Comparison of ENCODE assay signal across 8 cellular contexts in the genomic region with DNA sequence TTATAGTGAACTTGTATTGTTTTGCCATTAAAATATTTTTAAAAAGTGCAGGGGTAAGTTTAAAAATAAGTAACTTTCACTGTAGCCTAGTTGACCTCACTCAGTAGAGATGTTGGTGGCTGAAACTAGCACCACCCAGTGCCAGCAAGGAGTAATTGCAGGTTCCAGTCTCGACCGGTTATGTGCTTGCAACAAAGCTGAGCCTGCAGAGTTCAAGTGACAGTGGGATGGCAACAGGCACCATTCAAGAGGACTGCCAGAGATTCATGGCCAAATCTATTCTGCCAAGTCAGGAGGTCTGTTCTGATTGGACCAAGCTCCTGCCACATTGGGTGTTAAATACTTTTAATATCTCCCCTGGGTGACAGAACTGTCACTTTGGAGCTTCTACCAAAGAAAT. TPM values are rescaled to one million over a fixed set of nuclear protein-coding genes. Genes with fewer than 3 reads are reported as not detected.
DNase-seq lines count a peak whose midpoint lies in the region; ATAC-seq and TF ChIP-seq lines count a peak whose summit lies in the region.

No MANE protein-coding gene starts in this region.

- peak; percentile 34 for TF ChIP-seq CTCF in GM20000 (IDR thresholded peaks at IDR 0.05; ENCODE audit: extremely low read depth, missing control alignments)
- peak; percentile 67 for TF ChIP-seq CTCF in fibroblast of villous mesenchyme (IDR thresholded peaks at IDR 0.05; ENCODE audit: insufficient read depth, low read depth, low read length)
- peak; percentile 18 to 41 (median 22) for TF ChIP-seq CTCF in transverse colon (IDR thresholded peaks at IDR 0.05)

- DNase-seq in GM20000 (ENCODE audit: low spot score) (peak; percentile 74), SKM-1 (lab: John Stamatoyannopoulos, UW; ENCODE audit: unreplicated experiment) (peak; percentile 31), fibroblast of villous mesenchyme (ENCODE audit: low read depth) (peak; percentile 44), transverse colon (no peak), Ammon's horn (ENCODE audit: low spot score) (no peak), NCI-H2196 (lab: John Stamatoyannopoulos, UW; ENCODE audit: unreplicated experiment) (no peak)

- no peaks in the 10 kb centered on the region for H3K27me3 ChIP-seq in BLaER1
- peaks cover 32% of the 10 kb centered on the region for H3K27me3 ChIP-seq in transverse colon

- no peak for ATAC-seq in HG03196 (IDR thresholded peaks at IDR 0.05; ENCODE audit: unreplicated experiment)

- no peak for TF ChIP-seq EP300 in transverse colon (IDR thresholded peaks at IDR 0.05; ENCODE audit: low read depth)

- WGBS in transverse colon (ENCODE audit: low coverage in 1 of 2), 2 donors, result 58% methylated on average over 2 of the region's 2 CpGs; no CpG with 5 or more reads in 1 of the 2 donors

- H3K36me3 ChIP-seq in BLaER1 (peaks cover 33% of the 10 kb centered on the region), transverse colon (no peaks in the 10 kb centered on the region)

- no peak overlapping the region for H3K4me3 ChIP-seq in BLaER1
- H3K4me3 ChIP-seq in fibroblast of villous mesenchyme (ENCODE audit: low read depth, low read length), result no peak overlapping the region
- H3K4me3 ChIP-seq in transverse colon, result no peak overlapping the region

- H3K27ac ChIP-seq in BLaER1 (no peak overlapping the region), transverse colon (no peak overlapping the region)

- peaks cover 57% of the 10 kb centered on the region for H4K20me1 ChIP-seq in BLaER1

- no peaks in the 10 kb centered on the region for H3K9me3 ChIP-seq in BLaER1
- no peaks in the 10 kb centered on the region for H3K9me3 ChIP-seq in transverse colon

- H3K4me2 ChIP-seq in BLaER1, result peak overlapping the region; percentile 94

- in situ Hi-C loops in transverse colon (cut with MboI; ENCODE audit: low pct_ligation_motif_present in 1 of 4, low pct_unique_long_range_greater_than_20kb in 1 of 4, low sequenced_read_pairs in 3 of 4), result no loop called here

- no peak overlapping the region for H3K9ac ChIP-seq in BLaER1

- intact Hi-C loops in transverse colon (cut with DNase I; ENCODE audit: low total_unique reads), result loop anchor here (2.0 kb wide), 1 partner anchor 48 kb away; no protein-coding TSS in a partner anchor

- TF ChIP-seq POLR2A in transverse colon (IDR thresholded peaks at IDR 0.05), result no peak

- H3K4me1 ChIP-seq in BLaER1, result peaks cover 38% of the 10 kb centered on the region
- H3K4me1 ChIP-seq in transverse colon, result peaks cover 0 to 24% (median 18%) of the 10 kb centered on the region in 4 donors

RNA-seq across cellular contexts. Expression of a gene that starts 2.7 kb away (rescaled TPM):
- total RNA-seq in fibroblast of villous mesenchyme, result 16.4 and 17.4 TPM in 2 replicates
- total RNA-seq in transverse colon, result 1 to 10 TPM in 3 of 4 donors, under 1 TPM in 1; 0.95 to 4.8 (median 1.7) TPM

Comparison
In these comparisons a context has a peak if more than half of its experiments do, and no peak if none do; other contexts are left out.
1. DNase-seq: peak in GM20000 (single experiment), SKM-1 (single experiment) and fibroblast of villous mesenchyme (single experiment); none in transverse colon (single experiment), Ammon's horn (single experiment) and NCI-H2196 (single experiment).
2. Peak in every context shown above with its lines, with median percentiles within 50 percentile points of each other: CTCF ChIP-seq.